1 cellular context compared by ENCODE assay signal in the genomic region with DNA sequence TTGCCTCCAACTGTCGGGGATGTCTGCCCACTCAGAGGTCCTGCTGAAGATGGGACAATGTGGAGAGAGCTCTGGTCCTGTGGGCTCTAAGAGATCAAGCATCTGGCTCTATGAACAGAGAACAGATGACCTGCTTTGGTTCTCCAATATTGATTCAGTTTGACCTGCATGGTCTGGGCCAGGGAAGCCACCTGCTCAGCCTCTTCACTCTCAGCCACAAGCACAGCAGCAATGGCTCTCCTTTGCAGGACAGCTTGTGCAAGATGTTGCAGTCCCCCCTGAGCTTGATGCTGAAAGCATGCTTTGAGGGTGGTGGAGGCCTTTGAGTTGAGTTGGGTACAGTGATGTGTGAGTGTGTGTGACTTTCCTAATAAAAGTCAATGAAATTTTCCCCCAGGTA.
TF ChIP-seq lines count a peak whose summit lies in the region.

No MANE protein-coding gene starts in this region.

TF ChIP-seq in GM12878, 131 proteins besides CTCF, POLR2A, EP300 and RAD21:
- TF ChIP-seq ZSCAN29 (IDR thresholded peaks at IDR 0.05) (no peak), IKZF1 (conservative IDR thresholded peaks at IDR 0.05) (no peak), KAT2A (conservative IDR thresholded peaks at IDR 0.05; ENCODE audit: control insufficient read depth, low read depth, low read length) (no peak), BACH1 (IDR thresholded peaks at IDR 0.05; ENCODE audit: borderline replicate concordance) (no peak)
- TF ChIP-seq, protein P1, sequence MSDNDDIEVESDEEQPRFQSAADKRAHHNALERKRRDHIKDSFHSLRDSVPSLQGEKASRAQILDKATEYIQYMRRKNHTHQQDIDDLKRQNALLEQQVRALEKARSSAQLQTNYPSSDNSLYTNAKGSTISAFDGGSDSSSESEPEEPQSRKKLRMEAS (IDR thresholded peaks at IDR 0.05; ENCODE audit: low read depth, low read length): no peak
- TF ChIP-seq, protein P2, sequence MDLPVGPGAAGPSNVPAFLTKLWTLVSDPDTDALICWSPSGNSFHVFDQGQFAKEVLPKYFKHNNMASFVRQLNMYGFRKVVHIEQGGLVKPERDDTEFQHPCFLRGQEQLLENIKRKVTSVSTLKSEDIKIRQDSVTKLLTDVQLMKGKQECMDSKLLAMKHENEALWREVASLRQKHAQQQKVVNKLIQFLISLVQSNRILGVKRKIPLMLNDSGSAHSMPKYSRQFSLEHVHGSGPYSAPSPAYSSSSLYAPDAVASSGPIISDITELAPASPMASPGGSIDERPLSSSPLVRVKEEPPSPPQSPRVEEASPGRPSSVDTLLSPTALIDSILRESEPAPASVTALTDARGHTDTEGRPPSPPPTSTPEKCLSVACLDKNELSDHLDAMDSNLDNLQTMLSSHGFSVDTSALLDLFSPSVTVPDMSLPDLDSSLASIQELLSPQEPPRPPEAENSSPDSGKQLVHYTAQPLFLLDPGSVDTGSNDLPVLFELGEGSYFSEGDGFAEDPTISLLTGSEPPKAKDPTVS (IDR thresholded peaks at IDR 0.05; ENCODE audit: low read depth, low read length): no peak
- TF ChIP-seq, protein P3, sequence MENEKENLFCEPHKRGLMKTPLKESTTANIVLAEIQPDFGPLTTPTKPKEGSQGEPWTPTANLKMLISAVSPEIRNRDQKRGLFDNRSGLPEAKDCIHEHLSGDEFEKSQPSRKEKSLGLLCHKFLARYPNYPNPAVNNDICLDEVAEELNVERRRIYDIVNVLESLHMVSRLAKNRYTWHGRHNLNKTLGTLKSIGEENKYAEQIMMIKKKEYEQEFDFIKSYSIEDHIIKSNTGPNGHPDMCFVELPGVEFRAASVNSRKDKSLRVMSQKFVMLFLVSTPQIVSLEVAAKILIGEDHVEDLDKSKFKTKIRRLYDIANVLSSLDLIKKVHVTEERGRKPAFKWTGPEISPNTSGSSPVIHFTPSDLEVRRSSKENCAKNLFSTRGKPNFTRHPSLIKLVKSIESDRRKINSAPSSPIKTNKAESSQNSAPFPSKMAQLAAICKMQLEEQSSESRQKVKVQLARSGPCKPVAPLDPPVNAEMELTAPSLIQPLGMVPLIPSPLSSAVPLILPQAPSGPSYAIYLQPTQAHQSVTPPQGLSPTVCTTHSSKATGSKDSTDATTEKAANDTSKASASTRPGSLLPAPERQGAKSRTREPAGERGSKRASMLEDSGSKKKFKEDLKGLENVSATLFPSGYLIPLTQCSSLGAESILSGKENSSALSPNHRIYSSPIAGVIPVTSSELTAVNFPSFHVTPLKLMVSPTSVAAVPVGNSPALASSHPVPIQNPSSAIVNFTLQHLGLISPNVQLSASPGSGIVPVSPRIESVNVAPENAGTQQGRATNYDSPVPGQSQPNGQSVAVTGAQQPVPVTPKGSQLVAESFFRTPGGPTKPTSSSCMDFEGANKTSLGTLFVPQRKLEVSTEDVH (IDR thresholded peaks at IDR 0.05; ENCODE audit: low read depth, partially characterized antibody): no peak
TF ChIP-seq in GM12878: peak in this region for 0.
